ENCODE assay signal across 3 cellular contexts in the genomic region with DNA sequence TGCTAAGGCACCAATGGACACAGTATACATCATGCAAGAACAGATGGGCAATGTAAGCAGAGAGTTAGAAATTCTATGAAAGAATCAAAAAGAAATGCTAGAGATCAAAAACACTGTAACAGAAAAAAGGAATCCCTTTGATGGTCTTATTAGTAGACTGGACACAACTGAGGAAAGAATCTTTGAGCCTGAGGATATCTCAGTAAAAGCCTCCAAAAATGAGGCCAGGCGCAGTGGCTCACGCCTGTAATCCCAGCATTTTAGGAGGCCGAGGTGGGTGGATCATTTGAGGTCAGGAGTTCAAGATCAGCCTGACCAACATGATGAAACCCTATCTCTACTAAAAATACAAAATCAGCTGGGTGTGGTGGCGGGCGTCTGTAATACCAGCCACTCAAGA. TPM values are rescaled to one million over a fixed set of nuclear protein-coding genes. Genes with fewer than 3 reads are reported as not detected.
"Had no signal": no experiment of that assay in that cellular context is flagged by ENCODE, and none has a peak within 500 bp of the region (broad histone marks: within the 10 kb centered on the region; RNA-seq: fewer than 3 reads in every experiment).

No MANE protein-coding gene starts in this region.

RNA-seq across cellular contexts. Expression of a gene that starts 55.3 kb away (rescaled TPM):
- total RNA-seq: GM23338, H1, H9 had no signal
- polyA plus RNA-seq: GM23338, H1 had no signal
